8 cellular contexts compared by ENCODE assay signal in the genomic region with DNA sequence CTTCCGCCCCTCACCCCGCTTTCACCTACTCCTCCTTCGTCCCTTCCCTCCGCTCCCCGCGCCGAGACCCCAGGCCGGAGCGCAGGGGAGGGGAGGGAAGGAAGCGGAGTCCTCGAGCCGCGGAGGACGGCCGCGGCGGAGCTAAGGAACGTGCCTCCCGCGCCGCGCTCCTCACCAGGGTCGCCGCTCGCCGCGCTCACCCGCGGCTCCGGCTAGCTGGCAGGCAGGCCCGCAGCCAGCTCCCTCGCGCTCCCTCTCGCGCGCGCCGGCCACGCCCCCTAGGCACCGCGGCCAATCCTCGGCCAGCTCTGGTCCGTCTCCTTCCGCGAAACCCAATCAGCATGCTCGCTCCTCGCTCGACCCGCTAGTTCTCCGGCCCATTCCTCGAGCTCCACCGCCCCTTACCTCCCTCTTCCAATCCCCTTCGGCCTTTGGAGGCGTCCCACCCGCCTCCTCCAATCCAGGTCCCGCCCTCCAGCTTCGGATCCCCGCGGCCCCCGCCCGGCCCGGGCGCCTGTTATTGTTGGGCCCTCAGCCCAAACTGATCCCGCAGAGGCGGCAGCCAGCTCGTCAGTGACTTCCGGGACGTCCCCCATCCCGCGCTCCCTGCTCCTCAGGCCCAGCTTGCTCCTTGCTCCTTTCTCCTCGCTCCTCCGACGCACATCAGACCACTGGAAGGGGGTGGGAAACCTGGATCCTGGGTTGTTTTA.
DNase-seq lines count a peak whose midpoint lies in the region; ATAC-seq and TF ChIP-seq lines count a peak whose summit lies in the region.

Gene DCBLD2, minus strand, starts transcription at position 231 of the 710 bp plus-strand sequence. CDS start 369 bp downstream, outside the sequence.

- CTCF ChIA-PET in AG04449 (lab: Yijun Ruan, JAX) = interaction anchor here (0.6 to 5.1 kb wide), 5 partner anchors 10 to 93 kb away, joined by 3 to 20 read pairs (median 5); no protein-coding TSS in a partner anchor

- ATAC-seq in GM18907 (IDR thresholded peaks at IDR 0.05; ENCODE audit: unreplicated experiment) = peak; percentile 100
- peak; percentile 100 for ATAC-seq in HG03139 (IDR thresholded peaks at IDR 0.05; ENCODE audit: unreplicated experiment)
- ATAC-seq in activated CD4-positive, CD25-positive, alpha-beta regulatory T cell treated with anti-CD3 and anti-CD28 coated beads, Interleukin-2, amount 50 U/mL, for 24 hours = peak; percentile 99

- TF ChIP-seq CTCF in AG04449 (IDR thresholded peaks at IDR 0.05; ENCODE audit: insufficient read depth, low read length, missing control alignments) = no peak

- POLR2A ChIA-PET in AG04449 (lab: Yijun Ruan, JAX) = interaction anchor here (0.7 to 1.5 kb wide), 12 partner anchors 11 to 300 kb away, joined by 3 to 13 read pairs (median 4); no protein-coding TSS in a partner anchor

- DNase-seq in AG04449 (ENCODE audit: low read depth, low spot score) (peak; percentile 96), NCI-H2196 treated with DMSO at 0.1 percent for 48 hours (lab: John Stamatoyannopoulos, UW; ENCODE audit: unreplicated experiment) (peak; percentile 100), cerebellar cortex (ENCODE audit: low spot score) (peak; percentile 99), inferior parietal cortex (ENCODE audit: extremely low spot score) (peak; percentile 98), smooth muscle cell of the brain vasculature (ENCODE audit: low read depth, low spot score) (peak; percentile 99)

- H3K4me3 ChIP-seq in AG04449 (ENCODE audit: low read depth, low read length) = peak within 1 kb of the TSS; percentile 86

Comparison
In these comparisons a context has a peak if more than half of its experiments do, and no peak if none do; other contexts are left out.
1. Peak in every context shown above with its lines: DNase-seq, ATAC-seq and H3K4me3 ChIP-seq.